18 cellular contexts compared by ENCODE assay signal in genomic region chr5:15267966-15268365, GRCh38.
"Had no signal": no experiment of that assay in that cellular context is flagged by ENCODE, and none has a peak within 500 bp of the region (broad histone marks: within the 10 kb centered on the region; RNA-seq: fewer than 3 reads in every experiment).

No MANE protein-coding gene starts in this region.

- H3K27ac ChIP-seq: heart left ventricle, psoas muscle, spleen, testis had no signal

- DNase-seq: dermis blood vessel endothelial cell; erythroblast; heart left ventricle; hippocampal formation; kidney glomerular epithelial cell; mesendoderm; naive thymus-derived CD4-positive, alpha-beta T cell; nephron progenitor cell; psoas muscle; spleen; stimulated activated CD4-positive, alpha-beta T cell treated with anti-CD3 and anti-CD28 coated beads, Interleukin-15, amount 100 ng/mL, for 24 hours; stimulated activated CD4-positive, alpha-beta T cell treated with anti-CD3 and anti-CD28 coated beads, Interleukin-2, amount 100 ng/mL, for 24 hours; stimulated activated CD4-positive, alpha-beta T cell treated with anti-CD3 and anti-CD28 coated beads, Interleukin-4, amount 100 ng/mL, for 4 hours; stimulated activated naive B cell treated with anti-CD40 and anti-IgM and Interleukin-4, amounts not matched to agents 10 μg/mL and 1 μg/mL and 100 μg/mL, for 72 hours; stimulated activated naive CD8-positive, alpha-beta T cell treated with anti-CD3 and anti-CD28 coated beads, Interleukin-15, amount 100 ng/mL, for 72 hours; testis; trophoblast cell had no signal

- H3K4me3 Mint-ChIP-seq: naive thymus-derived CD4-positive, alpha-beta T cell; nephron progenitor cell; stimulated activated naive B cell treated with anti-CD40 and anti-IgM and Interleukin-4, amounts not matched to agents 10 μg/mL and 1 μg/mL and 100 μg/mL, for 72 hours; stimulated activated naive CD8-positive, alpha-beta T cell treated with anti-CD3 and anti-CD28 coated beads, Interleukin-15, amount 100 ng/mL, for 72 hours had no signal

- H3K9me3 ChIP-seq: psoas muscle, testis had no signal

- H3K27ac Mint-ChIP-seq: naive thymus-derived CD4-positive, alpha-beta T cell; nephron progenitor cell; stimulated activated naive B cell treated with anti-CD40 and anti-IgM and Interleukin-4, amounts not matched to agents 10 μg/mL and 1 μg/mL and 100 μg/mL, for 72 hours; stimulated activated naive CD8-positive, alpha-beta T cell treated with anti-CD3 and anti-CD28 coated beads, Interleukin-15, amount 100 ng/mL, for 72 hours had no signal

- H3K27me3 Mint-ChIP-seq: naive thymus-derived CD4-positive, alpha-beta T cell; stimulated activated naive B cell treated with anti-CD40 and anti-IgM and Interleukin-4, amounts not matched to agents 10 μg/mL and 1 μg/mL and 100 μg/mL, for 72 hours; stimulated activated naive CD8-positive, alpha-beta T cell treated with anti-CD3 and anti-CD28 coated beads, Interleukin-15, amount 100 ng/mL, for 72 hours had no signal

- H3K4me1 ChIP-seq: psoas muscle, spleen, testis had no signal

- ATAC-seq: heart left ventricle; naive thymus-derived CD4-positive, alpha-beta T cell; psoas muscle; sciatic nerve; stimulated activated naive B cell treated with anti-CD40 and anti-IgM and Interleukin-4, amounts not matched to agents 10 μg/mL and 1 μg/mL and 100 μg/mL, for 72 hours; stimulated activated naive CD8-positive, alpha-beta T cell treated with anti-CD3 and anti-CD28 coated beads, Interleukin-15, amount 100 ng/mL, for 72 hours had no signal

- H3K4me1 Mint-ChIP-seq: naive thymus-derived CD4-positive, alpha-beta T cell; stimulated activated naive B cell treated with anti-CD40 and anti-IgM and Interleukin-4, amounts not matched to agents 10 μg/mL and 1 μg/mL and 100 μg/mL, for 72 hours; stimulated activated naive CD8-positive, alpha-beta T cell treated with anti-CD3 and anti-CD28 coated beads, Interleukin-15, amount 100 ng/mL, for 72 hours had no signal

- H3K36me3 ChIP-seq: heart left ventricle, spleen had no signal

- H3K27me3 ChIP-seq: heart left ventricle, spleen, testis had no signal

- H3K4me3 ChIP-seq: heart left ventricle, psoas muscle, spleen, testis had no signal

- H3K36me3 Mint-ChIP-seq: naive thymus-derived CD4-positive, alpha-beta T cell; stimulated activated naive B cell treated with anti-CD40 and anti-IgM and Interleukin-4, amounts not matched to agents 10 μg/mL and 1 μg/mL and 100 μg/mL, for 72 hours had no signal
